ENCODE assay signal across 8 cellular contexts in the genomic region with DNA sequence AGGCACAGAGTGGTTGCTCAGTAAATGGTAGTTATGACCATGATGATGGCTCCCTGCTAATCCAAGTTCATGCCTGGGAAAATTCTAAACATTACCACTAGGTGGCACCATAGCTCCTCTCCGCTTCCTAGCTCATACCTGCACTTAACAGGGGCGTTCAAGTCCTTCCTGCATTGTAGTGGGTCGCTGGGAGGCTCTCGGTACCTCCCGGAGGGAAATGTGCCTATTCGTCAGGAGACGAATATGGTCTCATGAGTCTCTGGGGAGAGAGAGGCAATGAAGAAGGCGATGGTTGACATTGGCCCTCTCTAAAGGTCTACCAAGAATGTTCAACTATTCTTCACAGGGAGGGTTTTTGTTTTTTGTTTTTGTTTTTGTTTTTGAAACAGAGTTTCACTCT. TPM values are rescaled to one million over a fixed set of nuclear protein-coding genes. Genes with fewer than 3 reads are reported as not detected.
DNase-seq lines count a peak whose midpoint lies in the region; ATAC-seq and TF ChIP-seq lines count a peak whose summit lies in the region.

No MANE protein-coding gene starts in this region.

- no peaks in the 10 kb centered on the region for H3K36me3 Mint-ChIP-seq in progenitor cell of endocrine pancreas (ENCODE audit: insufficient read depth)

- H3K27me3 ChIP-seq in SJSA1 (replicated peaks), result peaks cover 1% of the 10 kb centered on the region; the same call in 1 of the 2 replicates

- no peaks in the 10 kb centered on the region for H3K9me3 ChIP-seq in SJSA1 (replicated peaks)

- peaks cover 45% of the 10 kb centered on the region for H3K27me3 Mint-ChIP-seq in progenitor cell of endocrine pancreas

- H3K27ac ChIP-seq in SJSA1, result no peak overlapping the region

- no peak overlapping the region for H3K4me3 ChIP-seq in SJSA1

- DNase-seq in D341Med (ENCODE audit: low spot score), result peak; percentile 79
- DNase-seq in NCI-H1048 (lab: John Stamatoyannopoulos, UW), result peak; percentile 44
- DNase-seq in SJSA1 (ENCODE audit: low read depth in 1 of 2, low spot score in 2 of 2), result peak; percentile 62 to 63
- DNase-seq in activated naive CD4-positive, alpha-beta T cell treated with anti-CD3 and anti-CD28 coated beads, Interleukin-2, amount 50 U/mL, for 16 hours, result peak; percentile 40
- no peak for DNase-seq in Right ventricle myocardium superior
- DNase-seq in progenitor cell of endocrine pancreas (ENCODE audit: low spot score, unreplicated experiment), result peak; percentile 46
- DNase-seq in cortex of kidney (lab: John Stamatoyannopoulos, UW), result no peak

- intact Hi-C loops in Right ventricle myocardium superior (cut with DNase I), result loop anchor here (5.0 to 10.0 kb wide), 2 partner anchors 95 to 347 kb away; no protein-coding TSS in a partner anchor

- ATAC-seq in GM21529 (IDR thresholded peaks at IDR 0.05; ENCODE audit: unreplicated experiment) (peak; percentile 93), Right ventricle myocardium superior (ENCODE audit: poor library complexity) (peak; percentile 92)

- no peaks in the 10 kb centered on the region for H3K36me3 ChIP-seq in SJSA1

- no peak overlapping the region for H3K4me3 Mint-ChIP-seq in progenitor cell of endocrine pancreas (ENCODE audit: low read depth)

- H3K4me1 Mint-ChIP-seq in progenitor cell of endocrine pancreas (ENCODE audit: low read depth), result no peaks in the 10 kb centered on the region

- H3K4me1 ChIP-seq in SJSA1 (replicated peaks), result no peaks in the 10 kb centered on the region

- no peak overlapping the region for H3K27ac Mint-ChIP-seq in progenitor cell of endocrine pancreas

- H3K9me3 Mint-ChIP-seq in progenitor cell of endocrine pancreas (ENCODE audit: low read depth), result no peaks in the 10 kb centered on the region

- TF ChIP-seq CTCF in progenitor cell of endocrine pancreas (IDR thresholded peaks at IDR 0.05; ENCODE audit: unreplicated experiment), result peak; percentile 93

RNA-seq across cellular contexts. Expression of a gene that starts 10.9 kb away (rescaled TPM):
- 0.26 TPM in 1 of 2 replicates, not detected in the other for total RNA-seq in SJSA1 (2014; rRNA removed; shearing (Covaris generic))
- 11.6 TPM for total RNA-seq in Right ventricle myocardium superior
- total RNA-seq in progenitor cell of endocrine pancreas, result 0.50 and 0.51 TPM in 2 replicates

RNA-seq across cellular contexts. Expression of a gene that starts 36.0 kb away (rescaled TPM):
- total RNA-seq in SJSA1 (2014; rRNA removed; shearing (Covaris generic)), result not detected in 2 replicates
- total RNA-seq in Right ventricle myocardium superior (0.13 TPM), progenitor cell of endocrine pancreas (not detected in 2 replicates)

RNA-seq across cellular contexts. Expression of a gene that starts 49.5 kb away (rescaled TPM):
- 0.05 TPM in 1 of 2 replicates, not detected in the other for total RNA-seq in SJSA1 (2014; rRNA removed; shearing (Covaris generic))
- 0.11 TPM for total RNA-seq in Right ventricle myocardium superior
- 0.91 and 1.3 TPM in 2 replicates for total RNA-seq in progenitor cell of endocrine pancreas

RNA-seq across cellular contexts. Expression of a gene that starts 49.6 kb away (rescaled TPM):
- total RNA-seq in SJSA1 (2014; rRNA removed; shearing (Covaris generic)), result 4.8 and 15.0 TPM in 2 replicates
- total RNA-seq in Right ventricle myocardium superior, result 13.4 TPM
- total RNA-seq in progenitor cell of endocrine pancreas, result 4.8 and 4.9 TPM in 2 replicates

Comparison
In these comparisons a context has a peak if more than half of its experiments do, and no peak if none do; other contexts are left out.
1. DNase-seq: peak in D341Med (single experiment), NCI-H1048 (single experiment), SJSA1 (2 of 2), activated naive CD4-positive, alpha-beta T cell treated with anti-CD3 and anti-CD28 coated beads, Interleukin-2, amount 50 U/mL, for 16 hours (single experiment) and progenitor cell of endocrine pancreas (single experiment); none in Right ventricle myocardium superior (single experiment) and cortex of kidney (single experiment).